23 cellular contexts compared by ENCODE assay signal in genomic region chr14:55628426-55628825, GRCh38. TPM values are rescaled to one million over a fixed set of nuclear protein-coding genes. Genes with fewer than 3 reads are reported as not detected.
DNase-seq lines count a peak whose midpoint lies in the region; ATAC-seq, FAIRE-seq and TF ChIP-seq lines count a peak whose summit lies in the region.
"Had no signal": no experiment of that assay in that cellular context is flagged by ENCODE, and none has a peak within 500 bp of the region (broad histone marks: within the 10 kb centered on the region; RNA-seq: fewer than 3 reads in every experiment).

No MANE protein-coding gene starts in this region.

- H3K36me3 ChIP-seq in PC-3 (ENCODE audit: low read depth, low read length): peaks cover 61% of the 10 kb centered on the region
- peaks cover 0 to 55% (median 15%) of the 10 kb centered on the region in 4 donors for H3K36me3 ChIP-seq in transverse colon
- H3K36me3 ChIP-seq in smooth muscle cell (ENCODE audit: low read depth): peaks cover 10% of the 10 kb centered on the region

- peaks cover 6% of the 10 kb centered on the region; the same call in 1 of the 2 replicates for H3K4me1 ChIP-seq in PC-3 (ENCODE audit: insufficient read depth, low read length)
- no peaks in the 10 kb centered on the region for H3K4me1 ChIP-seq in transverse colon
- no peaks in the 10 kb centered on the region for H3K4me1 ChIP-seq in smooth muscle cell (ENCODE audit: low read depth)
- H3K4me1 ChIP-seq: BLaER1 treated with 17β-estradiol and CSF1 and Interleukin-3, amounts not matched to agents 10 nM and 100 nM; Caco-2 had no signal

- POLR2A ChIA-PET in PC-3 (lab: Charles Lee; ENCODE audit: unreplicated experiment): interaction anchor here (0.7 kb wide), 1 partner anchor 27 kb away, joined by 4 read pairs; no protein-coding TSS in a partner anchor

- ATAC-seq in PC-3: peak; percentile 97
- ATAC-seq: Right ventricle myocardium inferior had no signal

- H3K27ac ChIP-seq in PC-3 (ENCODE audit: low read length) (no peak overlapping the region), transverse colon (no peak overlapping the region), smooth muscle cell (ENCODE audit: low read depth) (no peak overlapping the region)
- H3K27ac ChIP-seq: BLaER1 treated with 17β-estradiol and CSF1 and Interleukin-3, amounts not matched to agents 10 nM and 100 nM had no signal

- in situ Hi-C loops in transverse colon (cut with MboI; ENCODE audit: low pct_ligation_motif_present in 1 of 4, low pct_unique_long_range_greater_than_20kb in 1 of 4, low sequenced_read_pairs in 3 of 4): no loop called here

- no peaks in the 10 kb centered on the region for H3K9me2 ChIP-seq in PC-3 (replicated peaks; ENCODE audit: low read length)

- CTCF ChIA-PET in PC-3 (lab: Charles Lee): interaction anchor here (1.4 kb wide), 1 partner anchor 182 kb away, joined by 3 read pairs; no protein-coding TSS in a partner anchor

- peak; percentile 31 for FAIRE-seq in GM19239 (lab: Jason Lieb, UNC)

- no peaks in the 10 kb centered on the region for H3K9me3 ChIP-seq in PC-3 (ENCODE audit: low read length)
- no peaks in the 10 kb centered on the region for H3K9me3 ChIP-seq in transverse colon
- no peaks in the 10 kb centered on the region for H3K9me3 ChIP-seq in smooth muscle cell (replicated peaks; ENCODE audit: low read depth)
- H3K9me3 ChIP-seq: BLaER1 treated with 17β-estradiol and CSF1 and Interleukin-3, amounts not matched to agents 10 nM and 100 nM; Caco-2; MG63 had no signal

- H2AFZ ChIP-seq in PC-3 (ENCODE audit: low read length) (no peak overlapping the region), smooth muscle cell (ENCODE audit: low read depth) (no peak overlapping the region)

- no peaks in the 10 kb centered on the region for H3K27me3 ChIP-seq in PC-3 (ENCODE audit: low read length)
- H3K27me3 ChIP-seq in transverse colon: no peaks in the 10 kb centered on the region
- H3K27me3 ChIP-seq in smooth muscle cell (ENCODE audit: low read depth): no peaks in the 10 kb centered on the region
- H3K27me3 ChIP-seq: BLaER1 treated with 17β-estradiol and CSF1 and Interleukin-3, amounts not matched to agents 10 nM and 100 nM; MG63 had no signal

- H3K9ac ChIP-seq in PC-3 (ENCODE audit: low read length) (no peak overlapping the region), smooth muscle cell (ENCODE audit: low read depth) (no peak overlapping the region)
- H3K9ac ChIP-seq: BLaER1 treated with 17β-estradiol and CSF1 and Interleukin-3, amounts not matched to agents 10 nM and 100 nM had no signal

- no TSS peak for BruUV-seq in PC-3 (replicated peaks; lab: Mats Ljungman, UMichigan)

- no peak for DNase-seq in GM19239 (ENCODE audit: insufficient read length, low spot score)
- peak; percentile 58 for DNase-seq in PC-3
- peak; percentile 12 for DNase-seq in iris pigment epithelial cell (ENCODE audit: low read depth)
- DNase-seq in transverse colon: no peak
- DNase-seq in activated CD4-positive, alpha-beta T cell treated with anti-CD3 and anti-CD28 coated beads, Interleukin-2, amount 50 U/mL, for 4 hours: no peak
- no peak for DNase-seq in SK-N-DZ (ENCODE audit: low spot score)
- no peak for DNase-seq in smooth muscle cell (lab: John Stamatoyannopoulos, UW; ENCODE audit: unreplicated experiment)
- DNase-seq: Caco-2; CD4-positive, alpha-beta memory T cell; DMS 273 treated with DMSO at 0.1 percent for 48 hours; GDM1; H7; Kasumi-1; MG63; NCI-H1048; NCI-H1417 treated with DMSO at 0.1 percent for 48 hours; NCI-H187; NCI-H2107; NCI-H446 treated with DMSO at 0.1 percent for 48 hours; NCI-H526 treated with DMSO at 0.1 percent for 48 hours; OCI-M1 had no signal

- TF ChIP-seq POLR2A in transverse colon (IDR thresholded peaks at IDR 0.05): no peak

- intact Hi-C loops in PC-3 (cut with micrococcal nuclease) (loop anchor here (1.0 to 5.0 kb wide), 3 partner anchors 30 to 180 kb away; partner anchors contain the start of gene KTN1), transverse colon (cut with DNase I; ENCODE audit: low total_unique reads) (no loop called here)

- H4K20me1 ChIP-seq in PC-3 (ENCODE audit: low read length) (no peaks in the 10 kb centered on the region; the same call in 1 of the 2 replicates), smooth muscle cell (ENCODE audit: low read depth) (peaks cover 17% of the 10 kb centered on the region)

- TF ChIP-seq EP300 in transverse colon (IDR thresholded peaks at IDR 0.05; ENCODE audit: low read depth): no peak

- TF ChIP-seq CTCF in PC-3 (conservative IDR thresholded peaks at IDR 0.05; ENCODE audit: low read depth, low read length) (no peak), transverse colon (IDR thresholded peaks at IDR 0.05) (no peak), smooth muscle cell (IDR thresholded peaks at IDR 0.05; ENCODE audit: borderline replicate concordance, insufficient read depth, poor library complexity, severe bottlenecking) (no peak)

- H3K4me2 ChIP-seq in PC-3 (ENCODE audit: low read length): no peak overlapping the region
- H3K4me2 ChIP-seq in smooth muscle cell: no peak overlapping the region
- H3K4me2 ChIP-seq: BLaER1 treated with 17β-estradiol and CSF1 and Interleukin-3, amounts not matched to agents 10 nM and 100 nM had no signal

- H3K4me3 ChIP-seq in PC-3 (ENCODE audit: low read length) (no peak overlapping the region), transverse colon (no peak overlapping the region), smooth muscle cell (no peak overlapping the region)
- H3K4me3 ChIP-seq: BLaER1 treated with 17β-estradiol and CSF1 and Interleukin-3, amounts not matched to agents 10 nM and 100 nM; MG63 had no signal

- H3K79me2 ChIP-seq in PC-3 (ENCODE audit: low read length) (0 out of 2 replicates have a peak, but pooled peaks cover 7% of the 10 kb centered on the region), smooth muscle cell (ENCODE audit: low read depth) (peaks cover 8% of the 10 kb centered on the region)

- no peaks in the 10 kb centered on the region for H3F3A ChIP-seq in PC-3 (ENCODE audit: low read length, unreplicated experiment)
- peaks cover 11% of the 10 kb centered on the region for H3F3A ChIP-seq in smooth muscle cell (ENCODE audit: low read depth)

RNA-seq across cellular contexts. Expression of gene KTN1, which starts 48.4 kb away (rescaled TPM):
- 249 and 251 TPM in 2 replicates for total RNA-seq in PC-3 (2014; rRNA removed)
- total RNA-seq in transverse colon: 100 to 1,000 TPM; 101 to 279 (median 129) TPM
- polyA plus RNA-seq in SK-N-DZ (2014; cell fraction: cytosol; rRNA removed): 117 and 132 TPM in 2 replicates
- polyA plus RNA-seq in SK-N-DZ (2014; cell fraction: nucleus; rRNA removed): 139 and 171 TPM in 2 replicates
- 117 and 119 TPM in 2 replicates for total RNA-seq in smooth muscle cell
- polyA plus RNA-seq in smooth muscle cell: 84.8 and 148 TPM in 2 replicates

Comparison
In these comparisons a context has a peak if more than half of its experiments do, and no peak if none do; other contexts are left out.
1. DNase-seq: peak in PC-3 (single experiment) and iris pigment epithelial cell (single experiment); none in GM19239 (single experiment), transverse colon (single experiment), activated CD4-positive, alpha-beta T cell treated with anti-CD3 and anti-CD28 coated beads, Interleukin-2, amount 50 U/mL, for 4 hours (0 of 2), SK-N-DZ (single experiment) and smooth muscle cell (single experiment).